ENCODE assay signal across 1 cellular context in the genomic region with DNA sequence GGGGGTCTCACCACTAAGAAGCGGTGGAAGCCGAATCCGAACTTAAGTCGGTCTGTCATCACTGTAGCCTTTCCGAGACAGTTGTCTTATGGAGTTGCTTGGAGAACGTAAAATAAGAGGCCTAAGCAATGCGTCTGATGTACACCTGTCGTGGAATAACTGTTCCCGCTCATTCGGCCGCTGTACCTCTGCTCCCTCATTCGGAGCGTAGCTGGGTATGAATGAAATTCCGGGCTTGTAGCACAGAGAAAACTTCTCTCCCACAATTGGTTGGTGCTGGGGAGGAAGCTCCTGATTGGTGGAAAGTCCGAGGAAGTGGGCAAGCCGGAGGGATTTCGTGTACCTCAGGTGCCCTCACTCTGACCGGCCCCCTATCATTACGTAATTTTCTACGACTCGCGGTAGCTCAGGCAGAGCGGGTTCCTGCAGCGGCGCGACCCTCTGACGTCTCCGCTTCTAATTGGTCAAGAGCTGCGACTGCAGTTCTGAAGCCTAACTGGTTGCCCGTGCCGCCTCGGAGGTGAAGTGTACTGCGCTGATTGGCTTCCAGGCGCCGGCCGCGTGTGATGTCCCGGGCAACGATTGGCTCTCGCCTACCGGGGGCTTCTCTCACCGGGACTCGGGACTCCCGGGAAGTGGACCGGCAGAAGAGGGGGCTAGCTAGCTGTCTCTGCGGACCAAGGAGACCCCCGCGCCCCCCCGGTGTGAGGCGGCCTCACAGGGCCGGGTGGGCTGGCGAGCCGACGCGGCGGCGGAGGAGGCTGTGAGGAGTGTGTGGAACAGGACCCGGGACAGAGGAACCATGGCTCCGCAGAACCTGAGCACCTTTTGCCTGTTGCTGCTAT.
TF ChIP-seq lines count a peak whose summit lies in the region.

TSS of gene DNAJB11 (plus strand) at position 625 of the 845 bp plus-strand sequence. CDS start at position 803, 178 bp downstream.

TF ChIP-seq in GM23338, 12 proteins besides CTCF, POLR2A, EP300 and RAD21 (continued from another document):
- TF ChIP-seq, protein P1, sequence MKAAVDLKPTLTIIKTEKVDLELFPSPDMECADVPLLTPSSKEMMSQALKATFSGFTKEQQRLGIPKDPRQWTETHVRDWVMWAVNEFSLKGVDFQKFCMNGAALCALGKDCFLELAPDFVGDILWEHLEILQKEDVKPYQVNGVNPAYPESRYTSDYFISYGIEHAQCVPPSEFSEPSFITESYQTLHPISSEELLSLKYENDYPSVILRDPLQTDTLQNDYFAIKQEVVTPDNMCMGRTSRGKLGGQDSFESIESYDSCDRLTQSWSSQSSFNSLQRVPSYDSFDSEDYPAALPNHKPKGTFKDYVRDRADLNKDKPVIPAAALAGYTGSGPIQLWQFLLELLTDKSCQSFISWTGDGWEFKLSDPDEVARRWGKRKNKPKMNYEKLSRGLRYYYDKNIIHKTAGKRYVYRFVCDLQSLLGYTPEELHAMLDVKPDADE (IDR thresholded peaks at IDR 0.05), result peak; percentile 46; the same call in 1 of the 2 replicates
- peak; percentile 96 for TF ChIP-seq CREB1 (CRISPR knock-in tag; IDR thresholded peaks at IDR 0.05; ENCODE audit: low read depth)
- peak; percentile 88 for TF ChIP-seq POLR2AphosphoS5 (IDR thresholded peaks at IDR 0.05; ENCODE audit: low read depth)
